ENCODE assay signal across 22 cellular contexts in the genomic region with DNA sequence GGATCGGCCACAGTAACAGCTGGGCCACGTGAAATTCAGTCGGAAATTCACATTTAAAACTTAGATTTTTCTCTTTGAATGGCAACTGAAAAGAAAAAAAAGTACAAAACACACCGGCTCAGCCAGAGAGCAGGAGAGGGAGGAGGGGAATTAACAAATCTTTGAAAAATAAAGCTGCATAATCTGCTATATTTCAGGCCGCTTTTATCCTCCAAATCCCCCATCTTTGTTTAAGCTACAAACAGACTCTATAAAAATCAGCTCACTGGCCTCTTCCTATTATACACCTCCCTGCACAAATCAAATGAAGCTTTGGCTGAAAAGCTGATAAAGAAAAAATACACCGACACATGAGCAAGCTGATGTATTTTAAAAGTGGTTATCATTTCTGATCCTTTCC.
DNase-seq lines count a peak whose midpoint lies in the region; ATAC-seq, FAIRE-seq and TF ChIP-seq lines count a peak whose summit lies in the region.
"Had no signal": no experiment of that assay in that cellular context is flagged by ENCODE, and none has a peak within 500 bp of the region (broad histone marks: within the 10 kb centered on the region; RNA-seq: fewer than 3 reads in every experiment).

No MANE protein-coding gene starts in this region.

- no peaks in the 10 kb centered on the region for H3K9me3 Mint-ChIP-seq in astrocyte (ENCODE audit: unreplicated experiment)
- no peaks in the 10 kb centered on the region for H3K9me3 Mint-ChIP-seq in nephron
- H3K9me3 Mint-ChIP-seq in type B pancreatic cell, result no peaks in the 10 kb centered on the region

- H3K4me1 Mint-ChIP-seq in astrocyte (ENCODE audit: low read depth, unreplicated experiment) (peaks cover 2% of the 10 kb centered on the region), nephron (peaks cover 43% of the 10 kb centered on the region), type B pancreatic cell (ENCODE audit: unreplicated experiment) (peaks cover 12% of the 10 kb centered on the region)
- H3K4me1 Mint-ChIP-seq: B cell, CD14-positive monocyte, IgD-negative memory B cell had no signal

- H3K36me3 Mint-ChIP-seq in astrocyte (ENCODE audit: low read depth, unreplicated experiment) (no peaks in the 10 kb centered on the region), nephron (ENCODE audit: low read depth) (peaks cover 27% of the 10 kb centered on the region), type B pancreatic cell (no peaks in the 10 kb centered on the region)
- H3K36me3 Mint-ChIP-seq: CD14-positive monocyte, IgD-negative memory B cell had no signal

- no peak overlapping the region for H3K4me3 Mint-ChIP-seq in astrocyte (ENCODE audit: unreplicated experiment)
- peak overlapping the region in 1 of 3 experiments; percentile 2 for H3K4me3 Mint-ChIP-seq in nephron
- H3K4me3 Mint-ChIP-seq in type B pancreatic cell, result no peak overlapping the region
- H3K4me3 Mint-ChIP-seq: B cell, CD14-positive monocyte, IgD-negative memory B cell had no signal

- 39 to 44% methylated on average over 6 of the region's 6 CpGs for WGBS in GM23248 (ENCODE audit: low coverage in 1 of 2, low lambda C conversion rate in 2 of 2, missing lambda C conversion rate in 2 of 2), 2 experiments

- FAIRE-seq in astrocyte (lab: Jason Lieb, UNC), result no peak
- FAIRE-seq: A549 had no signal

- H3F3A ChIP-seq in GM23248 (ENCODE audit: insufficient read depth), result no peaks in the 10 kb centered on the region

- no peak overlapping the region for H3K4me2 ChIP-seq in GM23248 (ENCODE audit: unreplicated experiment)
- H3K4me2 ChIP-seq in astrocyte (ENCODE audit: low read length), result peak overlapping the region; percentile 40
- H3K4me2 ChIP-seq: A549 had no signal

- no peak for DNase-seq in GM23248
- no peak for DNase-seq in astrocyte (ENCODE audit: low read depth)
- DNase-seq in type B pancreatic cell (ENCODE audit: extremely low spot score, unreplicated experiment), result no peak
- DNase-seq in erythroblast (lab: John Stamatoyannopoulos, UW), result no peak
- no peak for DNase-seq in NCI-H1092 (lab: John Stamatoyannopoulos, UW)
- DNase-seq: EL, GF-D8, Kasumi-1, NCI-H1417, NCI-H187, NCI-H2107, NCI-H446 treated with DMSO at 0.1 percent for 48 hours, NCI-H526 treated with DMSO at 0.1 percent for 48 hours, SHP77, SW 1271 had no signal

- H3K9ac ChIP-seq in GM23248 (no peak overlapping the region), astrocyte (ENCODE audit: low read length) (peak overlapping the region; percentile 4)

- in situ Hi-C loops in GM23248 (cut with MboI), result no loop called here

- no peaks in the 10 kb centered on the region for H4K20me1 ChIP-seq in GM23248 (ENCODE audit: insufficient read depth)
- no peaks in the 10 kb centered on the region for H4K20me1 ChIP-seq in astrocyte (ENCODE audit: insufficient read depth, low read length)

- H3K27ac ChIP-seq in GM23248 (no peak overlapping the region), astrocyte (ENCODE audit: low read depth, low read length) (no peak overlapping the region)
- H3K27ac ChIP-seq: A549 had no signal

- no peaks in the 10 kb centered on the region for H3K9me3 ChIP-seq in GM23248 (ENCODE audit: low read depth)
- peaks cover 2% of the 10 kb centered on the region for H3K9me3 ChIP-seq in astrocyte (ENCODE audit: insufficient read depth, low read depth, low read length)
- H3K9me3 ChIP-seq: A549 had no signal

- no peaks in the 10 kb centered on the region for H3K27me3 ChIP-seq in GM23248 (replicated peaks; ENCODE audit: insufficient read depth)
- H3K27me3 ChIP-seq in astrocyte (ENCODE audit: insufficient read depth, low read length), result no peaks in the 10 kb centered on the region

- H3K4me3 ChIP-seq in GM23248 (no peak overlapping the region), astrocyte (ENCODE audit: insufficient read depth, low read depth, low read length) (no peak overlapping the region)
- H3K4me3 ChIP-seq: A549 had no signal

- ATAC-seq in HG02642 (IDR thresholded peaks at IDR 0.05; ENCODE audit: poor library complexity, unreplicated experiment), result no peak
- ATAC-seq: A549, HCT116 had no signal

- no peak for TF ChIP-seq CTCF in astrocyte (IDR thresholded peaks at IDR 0.05; ENCODE audit: insufficient read depth, low read depth, low read length)
- TF ChIP-seq CTCF in nephron (IDR thresholded peaks at IDR 0.05; ENCODE audit: unreplicated experiment in 3 of 3), result no peak
- no peak for TF ChIP-seq CTCF in type B pancreatic cell (conservative IDR thresholded peaks at IDR 0.05)

- H2AFZ ChIP-seq in GM23248 (peak overlapping the region; percentile 1; the same call in 1 of the 2 replicates), astrocyte (ENCODE audit: low read depth, low read length) (peak overlapping the region; percentile 33)

- no peaks in the 10 kb centered on the region for H3K27me3 Mint-ChIP-seq in astrocyte (ENCODE audit: low read depth, unreplicated experiment)
- no peaks in the 10 kb centered on the region for H3K27me3 Mint-ChIP-seq in nephron (ENCODE audit: low read depth)
- H3K27me3 Mint-ChIP-seq in type B pancreatic cell, result peaks cover under 1% of the 10 kb centered on the region
- H3K27me3 Mint-ChIP-seq: B cell, IgD-negative memory B cell had no signal

- no peaks in the 10 kb centered on the region for H3K9me2 ChIP-seq in GM23248 (ENCODE audit: insufficient read depth)

- TF ChIP-seq POLR2A in erythroblast (IDR thresholded peaks at IDR 0.05; ENCODE audit: low read length), result no peak

- H3K27ac Mint-ChIP-seq in astrocyte (ENCODE audit: unreplicated experiment), result no peak overlapping the region
- peak overlapping the region; percentile 63 to 87 (median 77) for H3K27ac Mint-ChIP-seq in nephron
- peak overlapping the region; percentile 22 for H3K27ac Mint-ChIP-seq in type B pancreatic cell
- H3K27ac Mint-ChIP-seq: B cell, CD14-positive monocyte, IgD-negative memory B cell had no signal

- H3K79me2 ChIP-seq in GM23248 (ENCODE audit: insufficient read depth) (peaks cover 6% of the 10 kb centered on the region; the same call in 1 of the 2 replicates), astrocyte (ENCODE audit: insufficient read depth, low read length) (no peaks in the 10 kb centered on the region)

- H3K4me1 ChIP-seq in GM23248 (ENCODE audit: insufficient read depth), result peaks cover 6% of the 10 kb centered on the region; the same call in 1 of the 2 replicates
- peaks cover 9% of the 10 kb centered on the region for H3K4me1 ChIP-seq in astrocyte (ENCODE audit: insufficient read depth, low read length)
- H3K4me1 ChIP-seq: A549 had no signal

- H3K36me3 ChIP-seq in GM23248 (ENCODE audit: low read depth) (no peaks in the 10 kb centered on the region), astrocyte (ENCODE audit: insufficient read depth, low read length) (no peaks in the 10 kb centered on the region)
